7 cellular contexts compared by ENCODE assay signal in genomic region chr6:143591441-143591840, GRCh38.
"Had no signal": no experiment of that assay in that cellular context is flagged by ENCODE, and none has a peak within 500 bp of the region (broad histone marks: within the 10 kb centered on the region; RNA-seq: fewer than 3 reads in every experiment).

No MANE protein-coding gene starts in this region.

- H3K9me3 ChIP-seq: HAP-1 had no signal

- H3K4me1 ChIP-seq: HAP-1 had no signal

- H3K27ac ChIP-seq: HL-60 had no signal

- H3K9me3 Mint-ChIP-seq: GM23338, HFFc6 had no signal

- DNase-seq: H7, HFFc6 had no signal

- FAIRE-seq: HepG2, K562 had no signal

- H2AFZ ChIP-seq: GM23338 had no signal

- H3K27ac Mint-ChIP-seq: GM23338, HFFc6 had no signal

- H3K4me3 ChIP-seq: GM23338, HAP-1, K562 had no signal

- H3K4me2 ChIP-seq: GM23338 had no signal

- H3K36me3 ChIP-seq: HAP-1 had no signal

- ATAC-seq: GM23338, HepG2 had no signal

- H3K4me3 Mint-ChIP-seq: GM23338, HFFc6 had no signal
